ENCODE assay signal across 7 cellular contexts in genomic region chr7:131903315-131903714, GRCh38.
"Had no signal": no experiment of that assay in that cellular context is flagged by ENCODE, and none has a peak within 500 bp of the region (broad histone marks: within the 10 kb centered on the region; RNA-seq: fewer than 3 reads in every experiment).

No MANE protein-coding gene starts in this region.

- H3K9ac ChIP-seq: KMS-11 had no signal

- DNase-seq: IMR-90, KBM-7, KG1 had no signal

- FAIRE-seq: HepG2, HTR-8/SVneo had no signal

- ATAC-seq: HepG2 had no signal

- H3K27ac ChIP-seq: HL-60, KMS-11 had no signal

- H3K4me2 ChIP-seq: KMS-11 had no signal
